In the genomic region with DNA sequence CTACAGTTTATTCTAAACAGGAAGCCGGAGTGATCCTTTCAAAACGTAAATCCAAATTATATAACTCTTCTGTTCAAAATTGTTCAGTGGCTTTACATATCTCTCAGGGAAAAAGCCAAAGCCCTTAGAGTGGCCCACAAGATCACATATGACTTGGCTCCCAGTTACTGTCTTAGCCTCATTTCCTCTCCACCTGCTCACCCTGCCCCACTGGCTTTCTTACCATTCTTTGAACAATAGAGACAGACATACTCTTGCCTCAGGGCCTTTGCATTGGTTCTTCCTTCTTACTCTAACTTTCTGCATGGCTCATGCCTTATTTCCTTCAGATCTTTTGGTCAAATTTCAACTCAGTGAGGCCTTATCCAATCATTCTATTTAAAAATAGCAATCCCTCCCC, we compare ENCODE assay signal across 1 cellular context.
TF ChIP-seq lines count a peak whose summit lies in the region.

No MANE protein-coding gene starts in this region.

TF ChIP-seq in GM12878, 131 proteins besides CTCF, POLR2A, EP300 and RAD21:
- TF ChIP-seq MYC (IDR thresholded peaks at IDR 0.05; ENCODE audit: insufficient read depth, insufficient read length, insufficient replicate concordance, low read length, severe bottlenecking) (no peak), ZNF217 (IDR thresholded peaks at IDR 0.05) (no peak), PML (IDR thresholded peaks at IDR 0.05; ENCODE audit: low read length) (no peak), CBX3 (IDR thresholded peaks at IDR 0.05; ENCODE audit: borderline replicate concordance, low read depth) (no peak), SPI1 (IDR thresholded peaks at IDR 0.05; ENCODE audit: borderline replicate concordance, insufficient read depth, low read depth, low read length) (no peak), BACH1 (IDR thresholded peaks at IDR 0.05; ENCODE audit: borderline replicate concordance) (no peak), PAX5 (IDR thresholded peaks at IDR 0.05; ENCODE audit: borderline replicate concordance, low read depth, low read length) (no peak)
- TF ChIP-seq, protein P1, sequence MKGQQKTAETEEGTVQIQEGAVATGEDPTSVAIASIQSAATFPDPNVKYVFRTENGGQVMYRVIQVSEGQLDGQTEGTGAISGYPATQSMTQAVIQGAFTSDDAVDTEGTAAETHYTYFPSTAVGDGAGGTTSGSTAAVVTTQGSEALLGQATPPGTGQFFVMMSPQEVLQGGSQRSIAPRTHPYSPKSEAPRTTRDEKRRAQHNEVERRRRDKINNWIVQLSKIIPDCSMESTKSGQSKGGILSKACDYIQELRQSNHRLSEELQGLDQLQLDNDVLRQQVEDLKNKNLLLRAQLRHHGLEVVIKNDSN (IDR thresholded peaks at IDR 0.05; ENCODE audit: borderline replicate concordance, extremely low read length, insufficient read depth, low read depth, low read length) = no peak
- TF ChIP-seq, protein P2, sequence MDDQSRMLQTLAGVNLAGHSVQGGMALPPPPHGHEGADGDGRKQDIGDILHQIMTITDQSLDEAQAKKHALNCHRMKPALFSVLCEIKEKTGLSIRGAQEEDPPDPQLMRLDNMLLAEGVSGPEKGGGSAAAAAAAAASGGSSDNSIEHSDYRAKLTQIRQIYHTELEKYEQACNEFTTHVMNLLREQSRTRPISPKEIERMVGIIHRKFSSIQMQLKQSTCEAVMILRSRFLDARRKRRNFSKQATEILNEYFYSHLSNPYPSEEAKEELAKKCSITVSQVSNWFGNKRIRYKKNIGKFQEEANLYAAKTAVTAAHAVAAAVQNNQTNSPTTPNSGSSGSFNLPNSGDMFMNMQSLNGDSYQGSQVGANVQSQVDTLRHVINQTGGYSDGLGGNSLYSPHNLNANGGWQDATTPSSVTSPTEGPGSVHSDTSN (IDR thresholded peaks at IDR 0.05; ENCODE audit: insufficient replicate concordance, low read depth, low read length) = no peak
